Comparison of ENCODE assay signal across 12 cellular contexts in genomic region chr20:12358006-12358654, GRCh38.
DNase-seq lines count a peak whose midpoint lies in the region; ATAC-seq and TF ChIP-seq lines count a peak whose summit lies in the region.
"Had no signal": no experiment of that assay in that cellular context is flagged by ENCODE, and none has a peak within 500 bp of the region (broad histone marks: within the 10 kb centered on the region; RNA-seq: fewer than 3 reads in every experiment).

No MANE protein-coding gene starts in this region.

- no peak overlapping the region for H3K4me3 ChIP-seq in heart right ventricle
- H3K4me3 ChIP-seq: BLaER1 had no signal

- H3K4me1 Mint-ChIP-seq in activated CD4-positive, alpha-beta T cell treated with anti-CD3 and anti-CD28 coated beads for 36 hours = no peaks in the 10 kb centered on the region

- no peak overlapping the region for H3K27ac ChIP-seq in heart right ventricle
- no peak overlapping the region for H3K27ac ChIP-seq in foreskin keratinocyte
- H3K27ac ChIP-seq: BLaER1 had no signal

- no peaks in the 10 kb centered on the region for H3K27me3 Mint-ChIP-seq in activated CD4-positive, alpha-beta T cell treated with anti-CD3 and anti-CD28 coated beads for 36 hours
- H3K27me3 Mint-ChIP-seq: stimulated activated naive CD8-positive, alpha-beta T cell treated with anti-CD3 and anti-CD28 coated beads, Interleukin-15, Interleukin-2, amounts not matched to agents 100 ng/mL and 50 ng/mL, for 24 hours had no signal

- no peaks in the 10 kb centered on the region for H3K36me3 Mint-ChIP-seq in activated CD4-positive, alpha-beta T cell treated with anti-CD3 and anti-CD28 coated beads for 36 hours (ENCODE audit: low read depth)

- DNase-seq in heart right ventricle = no peak
- no peak for DNase-seq in cardiac septum (ENCODE audit: low spot score)
- peak; percentile 9 for DNase-seq in RKO (ENCODE audit: low spot score)
- DNase-seq in foreskin keratinocyte = no peak
- no peak for DNase-seq in DMS153 treated with DMSO at 0.1 percent for 48 hours (lab: John Stamatoyannopoulos, UW; ENCODE audit: unreplicated experiment)
- no peak for DNase-seq in activated CD4-positive, alpha-beta T cell treated with anti-CD3 and anti-CD28 coated beads for 36 hours
- DNase-seq in activated effector memory CD4-positive, alpha-beta T cell treated with anti-CD3 and anti-CD28 coated beads, Interleukin-2, amount 50 U/mL, for 16 hours = no peak
- DNase-seq: cortex of kidney, IMR-90 had no signal

- TF ChIP-seq CTCF in heart right ventricle (IDR thresholded peaks at IDR 0.05) = peak in 5 of 9 donors; percentile 16 to 24 (median 21)
- TF ChIP-seq CTCF in foreskin keratinocyte (conservative IDR thresholded peaks at IDR 0.05) = peak; percentile 56

- no peak overlapping the region for H3K27ac Mint-ChIP-seq in activated CD4-positive, alpha-beta T cell treated with anti-CD3 and anti-CD28 coated beads for 36 hours
- H3K27ac Mint-ChIP-seq: stimulated activated naive CD8-positive, alpha-beta T cell treated with anti-CD3 and anti-CD28 coated beads, Interleukin-15, Interleukin-2, amounts not matched to agents 100 ng/mL and 50 ng/mL, for 24 hours had no signal

- peaks cover 3% of the 10 kb centered on the region for H3K9me3 Mint-ChIP-seq in activated CD4-positive, alpha-beta T cell treated with anti-CD3 and anti-CD28 coated beads for 36 hours (ENCODE audit: low read depth)

- POLR2A ChIA-PET in activated CD4-positive, alpha-beta T cell treated with anti-CD3 and anti-CD28 coated beads for 36 hours (lab: Charles Lee) = no interaction called here

- CTCF ChIA-PET in activated CD4-positive, alpha-beta T cell treated with anti-CD3 and anti-CD28 coated beads for 36 hours (lab: Charles Lee) = interaction anchor here (0.7 kb wide), 1 partner anchor 9 kb away, joined by 3 read pairs; no protein-coding TSS in a partner anchor

- intact Hi-C loops in heart right ventricle (cut with DNase I) (no loop called here), cardiac septum (cut with DNase I) (no loop called here)
- intact Hi-C loops in activated CD4-positive, alpha-beta T cell treated with anti-CD3 and anti-CD28 coated beads for 36 hours (cut with DNase I, micrococcal nuclease) = no loop called here

- H3K4me1 ChIP-seq in heart right ventricle (peaks cover 0 to 6% (median 0%) of the 10 kb centered on the region in 9 donors), foreskin keratinocyte (no peaks in the 10 kb centered on the region)

- no peaks in the 10 kb centered on the region for H3K36me3 ChIP-seq in heart right ventricle
- H3K36me3 ChIP-seq: BLaER1 had no signal

- no peak overlapping the region for H3K4me3 Mint-ChIP-seq in activated CD4-positive, alpha-beta T cell treated with anti-CD3 and anti-CD28 coated beads for 36 hours
- H3K4me3 Mint-ChIP-seq: stimulated activated naive CD8-positive, alpha-beta T cell treated with anti-CD3 and anti-CD28 coated beads, Interleukin-15, Interleukin-2, amounts not matched to agents 100 ng/mL and 50 ng/mL, for 24 hours had no signal

- H3K27me3 ChIP-seq in heart right ventricle (no peaks in the 10 kb centered on the region), foreskin keratinocyte (no peaks in the 10 kb centered on the region)
- H3K27me3 ChIP-seq: BLaER1 had no signal

- peaks cover 0 to 17% (median 0%) of the 10 kb centered on the region in 11 donors for H3K9me3 ChIP-seq in heart right ventricle

- WGBS in heart right ventricle, 2 donors = 69 to 75% methylated on average over 4 of the region's 4 CpGs

- ATAC-seq in heart right ventricle (peak in 1 of 8 donors; percentile 30), foreskin keratinocyte (peak; percentile 49), GM18867 (IDR thresholded peaks at IDR 0.05; ENCODE audit: unreplicated experiment) (no peak)
- no peak for ATAC-seq in activated CD4-positive, alpha-beta T cell treated with anti-CD3 and anti-CD28 coated beads for 36 hours
